In the genomic region with DNA sequence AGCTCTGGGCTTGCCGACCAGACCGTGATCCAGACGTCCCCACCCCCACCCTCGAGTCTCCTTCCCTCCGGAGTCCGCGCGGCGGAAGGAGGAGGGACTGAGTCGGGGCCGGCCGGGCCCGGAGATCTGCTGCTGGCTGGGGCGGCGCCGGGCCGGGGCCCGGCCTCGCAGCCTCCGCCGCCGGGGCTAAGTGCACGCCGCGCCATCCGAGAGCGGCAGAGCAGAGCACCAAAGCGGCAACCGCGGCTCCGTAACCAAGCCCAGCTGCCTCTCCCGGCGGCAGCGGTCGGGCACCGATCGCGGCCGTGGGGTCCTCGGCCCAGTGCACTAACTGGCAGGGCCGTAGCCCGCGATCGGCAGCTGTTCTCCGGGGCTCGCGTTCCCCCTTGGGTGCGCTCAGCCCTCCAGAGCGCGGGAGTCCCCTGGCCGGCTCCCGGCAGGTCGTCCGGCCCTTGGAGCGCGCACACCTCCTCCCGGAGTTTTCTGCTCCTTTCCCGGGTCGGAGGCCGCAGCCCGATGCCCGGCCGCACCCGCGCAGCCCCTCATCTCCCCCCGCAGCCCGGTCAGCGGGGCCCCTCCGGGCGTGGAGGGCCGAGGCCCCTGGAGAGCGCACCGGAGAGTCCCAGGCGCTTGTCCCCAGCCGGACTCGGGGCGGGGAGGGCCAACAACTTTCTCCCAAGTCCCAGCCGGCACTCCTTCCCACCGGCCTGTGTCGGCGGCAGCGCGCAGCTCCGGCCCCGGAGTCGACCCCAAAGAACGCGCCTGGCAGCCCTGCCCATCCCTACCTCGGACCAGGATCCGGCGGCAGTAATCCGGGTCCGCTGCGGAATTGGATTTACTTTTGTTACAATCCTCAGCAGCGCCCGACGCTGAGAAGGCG, we compare ENCODE assay signal across 9 cellular contexts. TPM values are rescaled to one million over a fixed set of nuclear protein-coding genes. Genes with fewer than 3 reads are reported as not detected.
DNase-seq lines count a peak whose midpoint lies in the region; TF ChIP-seq lines count a peak whose summit lies in the region.
"Had no signal": no experiment of that assay in that cellular context is flagged by ENCODE, and none has a peak within 500 bp of the region (broad histone marks: within the 10 kb centered on the region; RNA-seq: fewer than 3 reads in every experiment).

No MANE protein-coding gene starts in this region.

- H3K18ac ChIP-seq in trophoblast cell (ENCODE audit: low read length), result no peak overlapping the region

- H3K4me3 ChIP-seq in NT2/D1 (ENCODE audit: insufficient read length, low read depth) (peak overlapping the region; percentile 46), fibroblast of the aortic adventitia (ENCODE audit: low read depth, low read length) (peak overlapping the region; percentile 17), trophoblast cell (ENCODE audit: low read depth, low read length) (peak overlapping the region; percentile 63)

- no peak overlapping the region for H3K23ac ChIP-seq in trophoblast cell (ENCODE audit: low read length)

- no peak overlapping the region for H4K8ac ChIP-seq in trophoblast cell (ENCODE audit: low read depth, low read length)

- no peak overlapping the region for H4K12ac ChIP-seq in trophoblast cell (ENCODE audit: low read depth, low read length)

- H3K36me3 ChIP-seq in NT2/D1 (ENCODE audit: insufficient read depth, insufficient read length, low read length) (no peaks in the 10 kb centered on the region), trophoblast cell (ENCODE audit: control insufficient read depth in 1 of 2, insufficient read depth in 2 of 2, low read length in 2 of 2) (no peaks in the 10 kb centered on the region)

- no peak overlapping the region for H2BK120ac ChIP-seq in trophoblast cell (ENCODE audit: insufficient read depth, low read length, poor library complexity)

- no peaks in the 10 kb centered on the region for H3K79me2 ChIP-seq in trophoblast cell (ENCODE audit: control insufficient read depth, insufficient read depth, low read length, poor library complexity)

- H3K27ac ChIP-seq in trophoblast cell (ENCODE audit: low read depth, low read length), result no peak overlapping the region

- no peak overlapping the region for H2AK5ac ChIP-seq in trophoblast cell (ENCODE audit: low read length)

- H3K9me3 ChIP-seq in NT2/D1 (ENCODE audit: insufficient read depth, low read length) (no peaks in the 10 kb centered on the region), trophoblast cell (ENCODE audit: insufficient read depth, low read depth, low read length) (peaks cover 15% of the 10 kb centered on the region)

- H3K4me2 ChIP-seq in trophoblast cell (ENCODE audit: low read length), result peak overlapping the region; percentile 99

- no peak overlapping the region for H2BK5ac ChIP-seq in trophoblast cell (ENCODE audit: low read depth, low read length, poor library complexity)

- peaks cover 2% of the 10 kb centered on the region for H3K79me1 ChIP-seq in trophoblast cell (ENCODE audit: low read length)

- no peak overlapping the region for H3K9ac ChIP-seq in NT2/D1 (ENCODE audit: insufficient read length, low read depth)
- H3K9ac ChIP-seq in trophoblast cell (ENCODE audit: low read length), result no peak overlapping the region

- H2BK12ac ChIP-seq in trophoblast cell (ENCODE audit: low read length), result no peak overlapping the region

- WGBS in trophoblast cell (ENCODE audit: extremely low coverage, insufficient coverage, insufficient read length), result no CpG with 5 or more reads among the region's 98 CpGs

- H3K4me1 ChIP-seq in NT2/D1 (ENCODE audit: insufficient read depth, insufficient read length), result peaks cover 4% of the 10 kb centered on the region
- H3K4me1 ChIP-seq in trophoblast cell (ENCODE audit: control insufficient read depth in 1 of 2, insufficient read depth in 2 of 2, low read length in 2 of 2), result peaks cover 9 to 30% of the 10 kb centered on the region in 2 experiments

- no peak overlapping the region for H3K4ac ChIP-seq in trophoblast cell (ENCODE audit: low read depth, low read length)

- H4K91ac ChIP-seq in trophoblast cell (ENCODE audit: low read depth, low read length), result no peak overlapping the region

- TF ChIP-seq CTCF in fibroblast of the aortic adventitia (IDR thresholded peaks at IDR 0.05; ENCODE audit: insufficient read depth, low read length), result no peak

- DNase-seq in DMS114 treated with DMSO at 0.1 percent for 48 hours (lab: John Stamatoyannopoulos, UW; ENCODE audit: unreplicated experiment) (peak; percentile 32), NT2/D1 (ENCODE audit: low read depth, low spot score) (no peak), fibroblast of the aortic adventitia (ENCODE audit: low read depth) (no peak), trophoblast cell (peak in 1 of 2 donors; percentile 20), putamen (ENCODE audit: low spot score) (no peak), NCI-H1930 (lab: John Stamatoyannopoulos, UW) (no peak), SHP77 treated with DMSO at 0.1 percent for 48 hours (lab: John Stamatoyannopoulos, UW) (no peak), NCI-H1048 (lab: John Stamatoyannopoulos, UW) (no peak)

- peaks cover 97% of the 10 kb centered on the region for H3K27me3 ChIP-seq in NT2/D1 (ENCODE audit: insufficient read depth, insufficient read length)
- peaks cover 95% of the 10 kb centered on the region for H3K27me3 ChIP-seq in trophoblast cell (ENCODE audit: insufficient read depth, low read length)

- no peak overlapping the region for H3K14ac ChIP-seq in trophoblast cell (ENCODE audit: low read length)

- peak overlapping the region; percentile 70 for H2AFZ ChIP-seq in trophoblast cell (ENCODE audit: insufficient read depth, low read length, poor library complexity)

RNA-seq across cellular contexts. Expression of gene VAX1, which starts 0.8 kb away (rescaled TPM):
- not detected in 2 replicates for total RNA-seq in fibroblast of the aortic adventitia (ENCODE audit: low replicate concordance)
- 0.01 TPM in 1 of 2 replicates, not detected in the other for polyA plus RNA-seq in trophoblast cell (2013)
- total RNA-seq: pulmonary artery endothelial cell had no signal
